ENCODE assay signal across 14 cellular contexts in the genomic region with DNA sequence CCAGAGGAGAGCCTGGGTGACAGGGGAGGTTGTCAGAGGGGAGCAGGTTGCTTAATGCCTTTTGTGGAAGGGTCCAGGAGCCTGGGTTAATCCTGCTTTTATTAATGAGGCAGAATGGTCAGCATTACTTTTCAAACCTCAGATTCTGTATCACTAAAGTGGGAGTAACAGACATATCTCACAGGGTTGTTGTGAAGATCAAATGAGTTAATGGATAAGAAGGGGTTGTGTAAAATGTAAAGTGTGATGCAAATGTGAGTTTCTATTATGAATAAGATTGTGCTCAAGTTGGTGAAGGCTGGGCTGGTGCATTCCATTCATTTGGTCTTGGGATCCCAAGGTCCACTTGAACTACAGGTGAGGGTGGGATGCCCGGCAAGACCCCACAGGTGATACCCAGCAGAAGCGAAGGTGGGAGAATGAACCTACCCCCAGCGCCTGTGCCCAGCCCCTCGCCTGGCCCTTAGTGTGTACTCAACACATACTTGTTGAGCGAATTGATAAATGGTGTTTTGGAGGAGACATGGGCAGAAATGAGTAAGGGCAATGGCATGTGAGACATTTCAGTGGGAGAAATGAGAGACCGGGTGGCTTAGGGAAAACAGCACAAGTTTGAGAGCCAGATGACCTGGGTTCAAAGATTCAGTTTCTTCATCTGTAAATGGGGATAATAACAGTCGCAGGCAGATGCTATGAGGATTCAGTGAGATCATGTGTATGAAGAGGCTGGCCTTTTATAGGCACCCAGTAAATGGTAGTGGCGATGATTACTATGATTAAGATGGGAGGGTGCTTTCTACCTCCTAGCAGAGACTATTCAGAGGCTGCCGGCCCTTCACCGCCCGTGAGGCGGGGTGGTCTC. TPM values are rescaled to one million over a fixed set of nuclear protein-coding genes. Genes with fewer than 3 reads are reported as not detected.
DNase-seq lines count a peak whose midpoint lies in the region; ATAC-seq and TF ChIP-seq lines count a peak whose summit lies in the region.
"Had no signal": no experiment of that assay in that cellular context is flagged by ENCODE, and none has a peak within 500 bp of the region (broad histone marks: within the 10 kb centered on the region; RNA-seq: fewer than 3 reads in every experiment).

No MANE protein-coding gene starts in this region.

- H2AFZ ChIP-seq in OCI-LY3 (ENCODE audit: low read depth, low read length) (no peak overlapping the region), osteoblast (ENCODE audit: low read length) (no peak overlapping the region)

- H3K9ac ChIP-seq in OCI-LY3 (ENCODE audit: low read length): peak overlapping the region; percentile 87

- H3K9me3 ChIP-seq in OCI-LY3 (ENCODE audit: insufficient read depth, low read length): no peaks in the 10 kb centered on the region
- no peaks in the 10 kb centered on the region for H3K9me3 ChIP-seq in osteoblast (ENCODE audit: low read depth, low read length)

- peak; percentile 77 for DNase-seq in GM03348 (ENCODE audit: low spot score)
- peak; percentile 42 for DNase-seq in epithelial cell of esophagus (ENCODE audit: low read depth)
- DNase-seq in osteoblast (ENCODE audit: insufficient read length, low spot score, missing footprints): no peak
- no peak for DNase-seq in DMS 273 treated with DMSO at 0.1 percent for 48 hours (lab: John Stamatoyannopoulos, UW)
- no peak for DNase-seq in AML-193 (lab: John Stamatoyannopoulos, UW)
- no peak for DNase-seq in NCI-H748 (lab: John Stamatoyannopoulos, UW; ENCODE audit: unreplicated experiment)
- DNase-seq: CD8-positive, alpha-beta T cell; foreskin melanocyte; Karpas-422; kidney; naive B cell; NCI-H2171 had no signal

- H3K27me3 ChIP-seq in OCI-LY3 (ENCODE audit: low read depth, low read length) (peaks cover 8% of the 10 kb centered on the region), osteoblast (ENCODE audit: insufficient read depth, low read length) (peaks cover 9% of the 10 kb centered on the region)

- TF ChIP-seq CTCF in OCI-LY3 (IDR thresholded peaks at IDR 0.05; ENCODE audit: low read depth, low read length) (no peak), epithelial cell of esophagus (IDR thresholded peaks at IDR 0.05; ENCODE audit: insufficient read depth, low read depth, low read length, missing control alignments) (no peak), osteoblast (IDR thresholded peaks at IDR 0.05; ENCODE audit: extremely low read depth, low read depth, low read length) (no peak)

- H4K20me1 ChIP-seq in OCI-LY3 (ENCODE audit: insufficient read depth, low read length) (no peaks in the 10 kb centered on the region), osteoblast (ENCODE audit: insufficient read depth, low read length) (no peaks in the 10 kb centered on the region)

- ATAC-seq in HG03342 (IDR thresholded peaks at IDR 0.05; ENCODE audit: unreplicated experiment): no peak
- ATAC-seq: CD8-positive, alpha-beta T cell had no signal

- H3K4me1 ChIP-seq in OCI-LY3 (ENCODE audit: low read length) (peaks cover 69% of the 10 kb centered on the region), osteoblast (ENCODE audit: insufficient read depth, low read length) (peaks cover 32% of the 10 kb centered on the region)

- no peaks in the 10 kb centered on the region for H3K79me2 ChIP-seq in OCI-LY3 (ENCODE audit: low read length)
- no peaks in the 10 kb centered on the region for H3K79me2 ChIP-seq in osteoblast (ENCODE audit: insufficient read depth, low read length)

- H3K27ac ChIP-seq in OCI-LY3 (ENCODE audit: low read length) (peak overlapping the region; percentile 97), osteoblast (ENCODE audit: low read depth, low read length) (no peak overlapping the region)

- H3K36me3 ChIP-seq in OCI-LY3 (replicated peaks; ENCODE audit: low read depth, low read length): no peaks in the 10 kb centered on the region
- no peaks in the 10 kb centered on the region for H3K36me3 ChIP-seq in osteoblast (ENCODE audit: insufficient read depth, low read length)

- H3K4me2 ChIP-seq in OCI-LY3 (ENCODE audit: low read length) (peak overlapping the region; percentile 79), osteoblast (ENCODE audit: insufficient read depth, low read length) (peak overlapping the region; percentile 16)

- peak overlapping the region; percentile 62 for H3K4me3 ChIP-seq in OCI-LY3 (ENCODE audit: low read length)
- H3K4me3 ChIP-seq in epithelial cell of esophagus (ENCODE audit: low read length): no peak overlapping the region
- H3K4me3 ChIP-seq in osteoblast (ENCODE audit: insufficient read depth, low read length): no peak overlapping the region

RNA-seq across cellular contexts. Expression of a gene that starts 6.2 kb away (rescaled TPM):
- total RNA-seq in osteoblast: not detected in 2 replicates
- total RNA-seq: CD8-positive, alpha-beta T cell had no signal

Comparison
In these comparisons a context has a peak if more than half of its experiments do, and no peak if none do; other contexts are left out.
1. DNase-seq: peak in GM03348 (single experiment) and epithelial cell of esophagus (single experiment); none in osteoblast (single experiment), DMS 273 treated with DMSO at 0.1 percent for 48 hours (single experiment), AML-193 (0 of 2) and NCI-H748 (single experiment).